ENCODE assay signal across 18 cellular contexts in genomic region chr22:24066872-24067271, GRCh38. TPM values are rescaled to one million over a fixed set of nuclear protein-coding genes. Genes with fewer than 3 reads are reported as not detected.
DNase-seq lines count a peak whose midpoint lies in the region; ATAC-seq and TF ChIP-seq lines count a peak whose summit lies in the region.
"Had no signal": no experiment of that assay in that cellular context is flagged by ENCODE, and none has a peak within 500 bp of the region (broad histone marks: within the 10 kb centered on the region; RNA-seq: fewer than 3 reads in every experiment).

No MANE protein-coding gene starts in this region.

- no peak overlapping the region for H3K18ac ChIP-seq in mesenchymal stem cell (ENCODE audit: low read depth in 1 of 2, low read length in 2 of 2)

- H3K14ac ChIP-seq in mesenchymal stem cell (ENCODE audit: low read length in 2 of 2): no peak overlapping the region

- peaks cover 4% of the 10 kb centered on the region for H3K4me1 Mint-ChIP-seq in activated CD4-positive, alpha-beta memory T cell treated with anti-CD3 and anti-CD28 coated beads for 36 hours (ENCODE audit: low read depth)
- H3K4me1 Mint-ChIP-seq: activated CD4-positive, alpha-beta T cell treated with anti-CD3 and anti-CD28 coated beads for 36 hours had no signal

- peaks cover 62% of the 10 kb centered on the region for H3K36me3 ChIP-seq in BLaER1
- no peaks in the 10 kb centered on the region for H3K36me3 ChIP-seq in uterus
- peaks cover 66 to 72% of the 10 kb centered on the region in 2 experiments for H3K36me3 ChIP-seq in mesenchymal stem cell (ENCODE audit: control insufficient read depth in 1 of 2, insufficient read depth in 2 of 2, low read depth in 1 of 2, low read length in 2 of 2)
- H3K36me3 ChIP-seq: neural progenitor cell had no signal

- H4K91ac ChIP-seq in mesenchymal stem cell (ENCODE audit: low read length): no peak overlapping the region

- H4K20me1 ChIP-seq in BLaER1: peaks cover 45% of the 10 kb centered on the region

- no peak overlapping the region for H2BK120ac ChIP-seq in mesenchymal stem cell (ENCODE audit: low read depth, low read length)

- no peaks in the 10 kb centered on the region for H3K27me3 Mint-ChIP-seq in activated CD4-positive, alpha-beta memory T cell treated with anti-CD3 and anti-CD28 coated beads for 36 hours
- H3K27me3 Mint-ChIP-seq: activated CD4-positive, alpha-beta T cell treated with anti-CD3 and anti-CD28 coated beads for 36 hours; activated naive CD4-positive, alpha-beta T cell treated with anti-CD3 and anti-CD28 coated beads, Interleukin-2, amount 50 U/mL, for 24 hours had no signal

- H2BK12ac ChIP-seq in mesenchymal stem cell (ENCODE audit: low read length in 2 of 2): no peak overlapping the region

- no peak overlapping the region for H3K9ac ChIP-seq in BLaER1
- H3K9ac ChIP-seq in mesenchymal stem cell (ENCODE audit: low read length): no peak overlapping the region
- H3K9ac ChIP-seq: neural progenitor cell had no signal

- H3K27me3 ChIP-seq in BLaER1 (no peaks in the 10 kb centered on the region), uterus (no peaks in the 10 kb centered on the region), mesenchymal stem cell (ENCODE audit: control insufficient read depth in 1 of 2, insufficient read depth in 1 of 2, low read length in 2 of 2) (no peaks in the 10 kb centered on the region)
- H3K27me3 ChIP-seq: brain microvascular endothelial cell, dorsolateral prefrontal cortex, esophagus muscularis mucosa, neural progenitor cell had no signal

- H3K23ac ChIP-seq in mesenchymal stem cell (ENCODE audit: low read length in 2 of 2): no peak overlapping the region

- H3K27ac Mint-ChIP-seq in activated CD4-positive, alpha-beta memory T cell treated with anti-CD3 and anti-CD28 coated beads for 36 hours: no peak overlapping the region
- H3K27ac Mint-ChIP-seq: activated CD4-positive, alpha-beta T cell treated with anti-CD3 and anti-CD28 coated beads for 36 hours; activated naive CD4-positive, alpha-beta T cell treated with anti-CD3 and anti-CD28 coated beads, Interleukin-2, amount 50 U/mL, for 24 hours; immature natural killer cell; neural progenitor cell; T-helper 2 cell treated with Interferon-gamma antibody and Interleukin-4, amounts not matched to agents 5 μg/mL and 100 μg/mL, for 36 hours had no signal

- peak overlapping the region; percentile 45; the same call in 1 of the 2 replicates for H3K27ac ChIP-seq in BLaER1
- no peak overlapping the region for H3K27ac ChIP-seq in uterus
- H3K27ac ChIP-seq in mesenchymal stem cell (ENCODE audit: low read length, poor library complexity, severe bottlenecking): no peak overlapping the region
- H3K27ac ChIP-seq: brain microvascular endothelial cell, esophagus muscularis mucosa, neural progenitor cell had no signal

- H3K4ac ChIP-seq in mesenchymal stem cell (ENCODE audit: low read depth in 1 of 2, low read length in 2 of 2): no peak overlapping the region

- no peak overlapping the region for H2AFZ ChIP-seq in mesenchymal stem cell (ENCODE audit: low read depth, low read length)
- H2AFZ ChIP-seq: neural progenitor cell had no signal

- intact Hi-C loops in uterus (cut with DNase I; ENCODE audit: low total_unique reads): no loop called here
- intact Hi-C loops in activated CD4-positive, alpha-beta memory T cell treated with anti-CD3 and anti-CD28 coated beads for 36 hours (cut with micrococcal nuclease): no loop called here

- H2BK5ac ChIP-seq in mesenchymal stem cell (ENCODE audit: low read depth, low read length, poor library complexity, severe bottlenecking): no peak overlapping the region

- no peaks in the 10 kb centered on the region for H3K9me3 Mint-ChIP-seq in activated CD4-positive, alpha-beta memory T cell treated with anti-CD3 and anti-CD28 coated beads for 36 hours
- H3K9me3 Mint-ChIP-seq: activated naive CD4-positive, alpha-beta T cell treated with anti-CD3 and anti-CD28 coated beads, Interleukin-2, amount 50 U/mL, for 24 hours; immature natural killer cell; neural progenitor cell; T-helper 2 cell treated with Interferon-gamma antibody and Interleukin-4, amounts not matched to agents 5 μg/mL and 100 μg/mL, for 36 hours had no signal

- no peak overlapping the region for H3K4me3 Mint-ChIP-seq in activated CD4-positive, alpha-beta memory T cell treated with anti-CD3 and anti-CD28 coated beads for 36 hours
- H3K4me3 Mint-ChIP-seq: activated CD4-positive, alpha-beta T cell treated with anti-CD3 and anti-CD28 coated beads for 36 hours; activated naive CD4-positive, alpha-beta T cell treated with anti-CD3 and anti-CD28 coated beads, Interleukin-2, amount 50 U/mL, for 24 hours; immature natural killer cell; neural progenitor cell; T-helper 2 cell treated with Interferon-gamma antibody and Interleukin-4, amounts not matched to agents 5 μg/mL and 100 μg/mL, for 36 hours had no signal

- H4K8ac ChIP-seq in mesenchymal stem cell (ENCODE audit: low read length): no peak overlapping the region

- no peak for TF ChIP-seq POLR2A in uterus (IDR thresholded peaks at IDR 0.05)

- CTCF ChIA-PET in activated CD4-positive, alpha-beta memory T cell treated with anti-CD3 and anti-CD28 coated beads for 36 hours (lab: Charles Lee): no interaction called here

- H3K4me3 ChIP-seq in BLaER1: no peak overlapping the region
- H3K4me3 ChIP-seq in uterus: no peak overlapping the region
- no peak overlapping the region for H3K4me3 ChIP-seq in mesenchymal stem cell (ENCODE audit: insufficient read depth in 1 of 2, low read depth in 1 of 2, low read length in 2 of 2)
- H3K4me3 ChIP-seq: dorsolateral prefrontal cortex, esophagus muscularis mucosa, neural progenitor cell had no signal

- no peak for TF ChIP-seq CTCF in uterus (IDR thresholded peaks at IDR 0.05)

- no peak overlapping the region for H2BK15ac ChIP-seq in mesenchymal stem cell (ENCODE audit: low read depth, poor library complexity, severe bottlenecking)

- peaks cover 6% of the 10 kb centered on the region for H3K9me3 ChIP-seq in BLaER1
- H3K9me3 ChIP-seq in uterus: no peaks in the 10 kb centered on the region
- no peaks in the 10 kb centered on the region for H3K9me3 ChIP-seq in mesenchymal stem cell (ENCODE audit: control insufficient read depth, low read length)
- H3K9me3 ChIP-seq: esophagus muscularis mucosa had no signal

- H3K4me2 ChIP-seq in BLaER1 (peak overlapping the region; percentile 87), mesenchymal stem cell (ENCODE audit: low read length, poor library complexity, severe bottlenecking) (no peak overlapping the region)
- H3K4me2 ChIP-seq: neural progenitor cell had no signal

- H3K79me1 ChIP-seq in mesenchymal stem cell (replicated peaks; ENCODE audit: low read length, poor library complexity, severe bottlenecking): peaks cover 20% of the 10 kb centered on the region

- POLR2A ChIA-PET in activated CD4-positive, alpha-beta memory T cell treated with anti-CD3 and anti-CD28 coated beads for 36 hours (lab: Charles Lee): no interaction called here

- no peak overlapping the region for H2AK5ac ChIP-seq in mesenchymal stem cell (ENCODE audit: low read length, severe bottlenecking)

- DNase-seq in DMS79 (lab: John Stamatoyannopoulos, UW) (peak; percentile 51), NCI-H774 (lab: John Stamatoyannopoulos, UW) (peak; percentile 20), left kidney (ENCODE audit: low read depth, low spot score) (peak; percentile 47), uterus (no peak), mesenchymal stem cell (no peak)
- no peak for DNase-seq in activated CD4-positive, alpha-beta memory T cell treated with anti-CD3 and anti-CD28 coated beads for 36 hours
- DNase-seq: activated CD4-positive, alpha-beta T cell treated with anti-CD3 and anti-CD28 coated beads for 36 hours; brain microvascular endothelial cell; immature natural killer cell; mesendoderm; stimulated activated CD4-positive, alpha-beta T cell treated with anti-CD3 and anti-CD28 coated beads, Interleukin-15, amount 100 ng/mL, for 24 hours had no signal

- H3K4me1 ChIP-seq in BLaER1 (peaks cover 80% of the 10 kb centered on the region), uterus (no peaks in the 10 kb centered on the region), mesenchymal stem cell (ENCODE audit: control insufficient read depth, insufficient read depth, low read depth, low read length) (peaks cover 8% of the 10 kb centered on the region)
- H3K4me1 ChIP-seq: neural progenitor cell had no signal

- WGBS in mesenchymal stem cell: 98% methylated on average over 8 of the region's 8 CpGs

- H3K36me3 Mint-ChIP-seq in activated CD4-positive, alpha-beta memory T cell treated with anti-CD3 and anti-CD28 coated beads for 36 hours: peaks cover 39% of the 10 kb centered on the region

- ATAC-seq in HG03159 (IDR thresholded peaks at IDR 0.05; ENCODE audit: unreplicated experiment): no peak
- ATAC-seq: activated CD4-positive, alpha-beta T cell treated with anti-CD3 and anti-CD28 coated beads for 36 hours had no signal

RNA-seq across cellular contexts. Expression of gene CABIN1, which starts 55.8 kb away (rescaled TPM):
- 10 to 100 TPM; 10.2 to 86.5 (median 39.8) TPM for total RNA-seq in uterus
- 54.3 TPM for polyA plus RNA-seq in mesenchymal stem cell (2013, experiment 1 of 2)
- polyA plus RNA-seq in mesenchymal stem cell (2013, experiment 2 of 2): 52.5 TPM
- 10 to 100 TPM; 76.6 to 79.9 TPM for total RNA-seq in activated CD4-positive, alpha-beta memory T cell treated with anti-CD3 and anti-CD28 coated beads for 36 hours

Comparison
In these comparisons a context has a peak if more than half of its experiments do, and no peak if none do; other contexts are left out.
1. DNase-seq: peak in DMS79 (single experiment), NCI-H774 (single experiment) and left kidney (single experiment); none in uterus (0 of 2), mesenchymal stem cell (single experiment) and activated CD4-positive, alpha-beta memory T cell treated with anti-CD3 and anti-CD28 coated beads for 36 hours (single experiment).